9 cellular contexts compared by ENCODE assay signal in genomic region chr4:48698029-48698901, GRCh38.
DNase-seq lines count a peak whose midpoint lies in the region; ATAC-seq, FAIRE-seq and TF ChIP-seq lines count a peak whose summit lies in the region.
"Had no signal": no experiment of that assay in that cellular context is flagged by ENCODE, and none has a peak within 500 bp of the region (broad histone marks: within the 10 kb centered on the region; RNA-seq: fewer than 3 reads in every experiment).

No MANE protein-coding gene starts in this region.

- TF ChIP-seq CTCF in RWPE1 (conservative IDR thresholded peaks at IDR 0.05; ENCODE audit: low read depth), result no peak
- TF ChIP-seq CTCF in foreskin fibroblast (IDR thresholded peaks at IDR 0.05; ENCODE audit: low read depth, low read length), result no peak
- no peak for TF ChIP-seq CTCF in psoas muscle (IDR thresholded peaks at IDR 0.05)

- intact Hi-C loops in psoas muscle (cut with DNase I), result no loop called here

- H3K27ac ChIP-seq in RWPE1 (peak overlapping the region; percentile 86), psoas muscle (no peak overlapping the region)

- H3K9me3 ChIP-seq in psoas muscle, result no peaks in the 10 kb centered on the region
- H3K9me3 ChIP-seq: HAP-1 had no signal

- FAIRE-seq in GM12891 (lab: Jason Lieb, UNC), result peak; percentile 47

- CTCF ChIA-PET in RWPE1 (lab: Yijun Ruan, JAX), result interaction anchor here (0.7 kb wide), 1 partner anchor 95 kb away, joined by 3 read pairs; no protein-coding TSS in a partner anchor

- TF ChIP-seq POLR2A in GM12891 (IDR thresholded peaks at IDR 0.05; ENCODE audit: low read depth, low read length), result no peak

- H3K4me3 ChIP-seq in foreskin fibroblast (ENCODE audit: low read depth in 1 of 2, low read length in 2 of 2) (no peak overlapping the region), psoas muscle (no peak overlapping the region)
- H3K4me3 ChIP-seq: HAP-1 had no signal

- ATAC-seq in psoas muscle (peak; percentile 71 to 84 (median 74)), HG03460 (IDR thresholded peaks at IDR 0.05; ENCODE audit: unreplicated experiment) (no peak), GM18502 (IDR thresholded peaks at IDR 0.05; ENCODE audit: poor library complexity, unreplicated experiment) (no peak)

- POLR2A ChIA-PET in RWPE1 (lab: Yijun Ruan, JAX; ENCODE audit: low non-redundant PET), result no interaction called here

- WGBS in psoas muscle, 3 donors, result 42 to 61% (median 51%) methylated on average over 4 of the region's 4 CpGs

- H3K27me3 ChIP-seq in psoas muscle (ENCODE audit: insufficient read depth in 3 of 3, low read length in 2 of 3), result no peaks in the 10 kb centered on the region

- no peaks in the 10 kb centered on the region for H3K36me3 ChIP-seq in psoas muscle (ENCODE audit: insufficient read depth in 1 of 2, low read depth in 1 of 2)
- H3K36me3 ChIP-seq: HAP-1 had no signal

- H3K4me1 ChIP-seq in psoas muscle, result peaks cover 31% of the 10 kb centered on the region

- DNase-seq in GM12891 (ENCODE audit: insufficient read length, low spot score) (no peak), RWPE1 (ENCODE audit: low spot score) (peak; percentile 72), foreskin fibroblast (peak; percentile 86 to 91), psoas muscle (peak in 1 of 2 donors; percentile 30), NCI-H2029 (lab: John Stamatoyannopoulos, UW) (no peak), NCI-H187 treated with DMSO at 0.1 percent for 48 hours (lab: John Stamatoyannopoulos, UW) (no peak)

TF ChIP-seq in GM12891, 5 proteins besides CTCF, POLR2A, EP300 and RAD21:
- TF ChIP-seq POU2F2 (IDR thresholded peaks at IDR 0.05; ENCODE audit: low read depth, low read length), result no peak
- no peak for TF ChIP-seq PAX5 (IDR thresholded peaks at IDR 0.05; ENCODE audit: insufficient read depth, low read length, severe bottlenecking)
- no peak for TF ChIP-seq SPI1 (IDR thresholded peaks at IDR 0.05; ENCODE audit: low read depth, low read length)
- no peak for TF ChIP-seq POLR2AphosphoS5 (IDR thresholded peaks at IDR 0.05; ENCODE audit: low read depth, low read length)
- TF ChIP-seq TAF1 (IDR thresholded peaks at IDR 0.05; ENCODE audit: low read depth, low read length), result no peak

Comparison
In these comparisons a context has a peak if more than half of its experiments do, and no peak if none do; other contexts are left out.
1. DNase-seq: peak in RWPE1 (single experiment) and foreskin fibroblast (2 of 2); none in GM12891 (single experiment), NCI-H2029 (single experiment) and NCI-H187 treated with DMSO at 0.1 percent for 48 hours (single experiment).
2. ATAC-seq: peak in psoas muscle (4 of 4); none in HG03460 (single experiment) and GM18502 (single experiment).